38 cellular contexts compared by ENCODE assay signal in the genomic region with DNA sequence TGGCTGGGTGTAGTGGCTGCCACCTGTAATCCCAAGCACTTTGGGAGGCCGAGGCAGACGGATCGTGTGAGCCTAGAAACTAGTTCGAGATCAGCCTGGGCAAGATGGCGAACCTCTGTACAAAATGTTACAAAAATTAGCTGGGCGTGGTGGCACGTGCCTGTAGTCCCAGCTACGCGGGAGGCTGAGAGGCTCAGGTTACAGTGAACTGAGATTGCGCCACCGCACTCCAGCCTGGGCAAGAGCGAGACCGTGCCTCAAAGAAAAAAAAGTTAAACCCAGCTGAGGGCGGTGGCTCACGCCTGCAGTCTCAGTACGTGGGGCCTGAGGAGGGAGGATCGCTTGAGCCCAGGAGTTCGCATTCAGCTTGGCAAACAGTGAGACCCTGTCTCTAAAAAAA. TPM values are rescaled to one million over a fixed set of nuclear protein-coding genes. Genes with fewer than 3 reads are reported as not detected.
"Had no signal": no experiment of that assay in that cellular context is flagged by ENCODE, and none has a peak within 500 bp of the region (broad histone marks: within the 10 kb centered on the region; RNA-seq: fewer than 3 reads in every experiment).

No MANE protein-coding gene starts in this region.

- H3K9me3 Mint-ChIP-seq: activated CD4-positive, alpha-beta memory T cell treated with anti-CD3 and anti-CD28 coated beads for 36 hours; activated naive CD4-positive, alpha-beta T cell treated with anti-CD3 and anti-CD28 coated beads, Interleukin-2, amount 10 ng/mL, durations not matched to agents 7 days and 5 days; activated naive CD8-positive, alpha-beta T cell treated with anti-CD3 and anti-CD28 coated beads for 36 hours; central memory CD8-positive, alpha-beta T cell; T-cell; WTC11 had no signal

- H3K36me3 Mint-ChIP-seq: activated CD4-positive, alpha-beta memory T cell treated with anti-CD3 and anti-CD28 coated beads for 36 hours; activated naive CD4-positive, alpha-beta T cell treated with anti-CD3 and anti-CD28 coated beads, Interleukin-2, amount 10 ng/mL, durations not matched to agents 7 days and 5 days; activated naive CD8-positive, alpha-beta T cell treated with anti-CD3 and anti-CD28 coated beads for 36 hours; T-cell; WTC11 had no signal

- FAIRE-seq: RCC 7860 had no signal

- H3K4me3 ChIP-seq: cardiac muscle cell had no signal

- DNase-seq: activated CD4-positive, alpha-beta memory T cell treated with anti-CD3 and anti-CD28 coated beads for 36 hours; activated CD4-positive, alpha-beta T cell treated with anti-CD3 and anti-CD28 coated beads for 36 hours; activated CD4-positive, alpha-beta T cell treated with anti-CD3 and anti-CD28 coated beads, Interleukin-2, amount 50 U/mL, for 1 hour; activated CD8-positive, alpha-beta memory T cell treated with anti-CD3 and anti-CD28 coated beads, Interleukin-2, amount 50 U/mL, for 48 hours; activated effector memory CD4-positive, alpha-beta T cell treated with Interleukin-2 at 50 U/mL for 16 hours; activated naive CD4-positive, alpha-beta T cell treated with anti-CD3 and anti-CD28 coated beads, Interleukin-2, amount 10 ng/mL, durations not matched to agents 7 days and 5 days; activated naive CD8-positive, alpha-beta T cell treated with anti-CD3 and anti-CD28 coated beads for 36 hours; activated T-cell treated with anti-CD3 and anti-CD28 coated beads, Interleukin-2, amount 50 U/mL, for 48 hours; amniotic stem cell; aorta; brain microvascular endothelial cell; NCI-H1092 treated with DMSO at 0.1 percent for 48 hours; NCI-H1417; NCI-H146; NCI-H187; NCI-H2029 treated with DMSO at 0.1 percent for 48 hours; NCI-H2107; NCI-H2171; NCI-H510A; NCI-H526; NCI-H748 treated with DMSO at 0.1 percent for 48 hours; NK-92 treated with Interleukin-12 subunit alpha and Interleukin-12 subunit beta, amount 100 ng/mL, for 24 hours; PC-3; SIG-M5; T-cell; T-helper 2 cell; T-helper 9 cell had no signal

- H3K27me3 Mint-ChIP-seq: activated CD4-positive, alpha-beta memory T cell treated with anti-CD3 and anti-CD28 coated beads for 36 hours; activated CD4-positive, alpha-beta T cell treated with anti-CD3 and anti-CD28 coated beads for 36 hours; activated naive CD4-positive, alpha-beta T cell treated with anti-CD3 and anti-CD28 coated beads, Interleukin-2, amount 10 ng/mL, durations not matched to agents 7 days and 5 days; activated naive CD8-positive, alpha-beta T cell treated with anti-CD3 and anti-CD28 coated beads for 36 hours; central memory CD8-positive, alpha-beta T cell had no signal

- H3K4me2 ChIP-seq: KMS-11 had no signal

- H3K4me1 Mint-ChIP-seq: activated CD4-positive, alpha-beta T cell treated with anti-CD3 and anti-CD28 coated beads for 36 hours; activated naive CD4-positive, alpha-beta T cell treated with anti-CD3 and anti-CD28 coated beads, Interleukin-2, amount 10 ng/mL, durations not matched to agents 7 days and 5 days; central memory CD8-positive, alpha-beta T cell; WTC11 had no signal

- H3K27ac Mint-ChIP-seq: activated CD4-positive, alpha-beta memory T cell treated with anti-CD3 and anti-CD28 coated beads for 36 hours; activated CD4-positive, alpha-beta T cell treated with anti-CD3 and anti-CD28 coated beads for 36 hours; activated naive CD4-positive, alpha-beta T cell treated with anti-CD3 and anti-CD28 coated beads, Interleukin-2, amount 10 ng/mL, durations not matched to agents 7 days and 5 days; activated naive CD8-positive, alpha-beta T cell treated with anti-CD3 and anti-CD28 coated beads for 36 hours; T-cell; WTC11 had no signal

- H3K4me3 Mint-ChIP-seq: activated CD4-positive, alpha-beta memory T cell treated with anti-CD3 and anti-CD28 coated beads for 36 hours; activated CD4-positive, alpha-beta T cell treated with anti-CD3 and anti-CD28 coated beads for 36 hours; activated naive CD4-positive, alpha-beta T cell treated with anti-CD3 and anti-CD28 coated beads, Interleukin-2, amount 10 ng/mL, durations not matched to agents 7 days and 5 days; activated naive CD8-positive, alpha-beta T cell treated with anti-CD3 and anti-CD28 coated beads for 36 hours; central memory CD8-positive, alpha-beta T cell; T-cell; WTC11 had no signal

- H3K27me3 ChIP-seq: brain microvascular endothelial cell, cardiac muscle cell had no signal

- H3K36me3 ChIP-seq: brain microvascular endothelial cell, cardiac muscle cell had no signal

- ATAC-seq: activated CD4-positive, alpha-beta T cell treated with anti-CD3 and anti-CD28 coated beads for 36 hours; activated CD4-positive, CD25-positive, alpha-beta regulatory T cell treated with anti-CD3 and anti-CD28 coated beads, Interleukin-2, amount 50 U/mL, for 24 hours; PC-3; Right ventricle myocardium inferior; SK-N-SH treated with all-trans-retinoic acid at 6 μM for 48 hours; T-cell; WTC11 had no signal

- H3K27ac ChIP-seq: brain microvascular endothelial cell, cardiac muscle cell, KMS-11, RWPE1 had no signal

RNA-seq across cellular contexts. Expression of gene TKTL1, which starts 1.1 kb away (rescaled TPM):
- total RNA-seq: cardiac muscle cell, LHCN-M2, PC-3 had no signal
- polyA plus RNA-seq: aorta, cardiac muscle cell had no signal

RNA-seq across cellular contexts. Expression of gene TEX28, which starts 1.8 kb away (rescaled TPM):
- total RNA-seq: activated CD4-positive, alpha-beta memory T cell treated with anti-CD3 and anti-CD28 coated beads for 36 hours; activated CD4-positive, alpha-beta T cell treated with anti-CD3 and anti-CD28 coated beads for 36 hours; activated naive CD8-positive, alpha-beta T cell treated with anti-CD3 and anti-CD28 coated beads for 36 hours; aorta; cardiac muscle cell; LHCN-M2; Right ventricle myocardium inferior; SK-MEL-5; T-cell; WTC11 had no signal
- polyA plus RNA-seq: aorta, cardiac muscle cell had no signal

RNA-seq across cellular contexts. Expression of gene OPN1MW3, which starts 39.3 kb away (rescaled TPM):
- total RNA-seq: activated CD4-positive, alpha-beta memory T cell treated with anti-CD3 and anti-CD28 coated beads for 36 hours; activated CD4-positive, alpha-beta T cell treated with anti-CD3 and anti-CD28 coated beads for 36 hours; activated naive CD8-positive, alpha-beta T cell treated with anti-CD3 and anti-CD28 coated beads for 36 hours; aorta; cardiac muscle cell; LHCN-M2; PC-3; Right ventricle myocardium inferior; SK-MEL-5; T-cell; WTC11 had no signal
- polyA plus RNA-seq: aorta, cardiac muscle cell had no signal
